ENCODE assay signal across 20 cellular contexts in the genomic region with DNA sequence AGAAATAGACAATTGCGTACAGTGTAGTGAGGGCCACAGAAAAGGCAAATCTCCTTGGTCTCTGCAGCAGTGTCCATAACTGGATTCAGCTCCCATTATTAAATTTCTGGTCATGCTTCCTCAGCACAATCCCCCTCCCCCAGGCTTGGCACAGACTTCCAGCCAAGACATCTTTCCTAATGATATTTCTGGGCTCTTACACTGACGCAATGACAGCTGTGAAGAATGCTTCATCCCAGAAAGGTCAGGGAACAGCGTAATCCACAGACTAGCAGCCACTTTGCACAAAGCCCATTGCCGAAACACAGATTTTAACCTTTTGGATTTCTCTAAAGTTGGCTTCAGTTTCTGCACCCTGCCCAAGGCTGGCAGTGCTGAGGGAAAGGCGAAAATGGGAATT.
A peak's percentile ranks its signal among the peaks of the same experiment; 100 is the strongest.
DNase-seq lines count a peak whose midpoint lies in the region; ATAC-seq and TF ChIP-seq lines count a peak whose summit lies in the region.
"Had no signal": no experiment of that assay in that cellular context is flagged by ENCODE, and none has a peak within 500 bp of the region (broad histone marks: within the 10 kb centered on the region; RNA-seq: fewer than 3 reads in every experiment).

No MANE protein-coding gene starts in this region.

- WGBS in body of pancreas, 2 donors = 83 to 89% methylated on average over 5 of the region's 5 CpGs

- ATAC-seq in GM21825 (IDR thresholded peaks at IDR 0.05; ENCODE audit: unreplicated experiment) = no peak
- ATAC-seq in body of pancreas = no peak

- no peak for TF ChIP-seq POLR2A in body of pancreas (IDR thresholded peaks at IDR 0.05)

- no peak overlapping the region for H3K4me3 ChIP-seq in fibroblast of mammary gland (ENCODE audit: control insufficient read depth, low read depth, low read length)
- no peak overlapping the region for H3K4me3 ChIP-seq in foreskin fibroblast (ENCODE audit: low read depth in 1 of 2, low read length in 2 of 2)
- H3K4me3 ChIP-seq in body of pancreas = no peak overlapping the region
- H3K4me3 ChIP-seq: BLaER1 had no signal

- peaks cover 14% of the 10 kb centered on the region for H3K4me1 ChIP-seq in body of pancreas
- H3K4me1 ChIP-seq: BLaER1 had no signal

- DNase-seq in HCEC 1CT (peak; percentile 4), SK-N-DZ (ENCODE audit: low spot score) (peak; percentile 64), fibroblast of mammary gland (ENCODE audit: low read depth) (peak; percentile 73), myocyte (ENCODE audit: low read depth) (peak; percentile 60), occipital lobe (lab: John Stamatoyannopoulos, UW) (no peak), foreskin fibroblast (no peak), body of pancreas (no peak)
- DNase-seq: CD4-positive, alpha-beta memory T cell; DMS153; GF-D8; Kasumi-1; MM.1S; NCI-H1092; NCI-H146; NCI-H2081; NCI-H2171 treated with DMSO at 0.1 percent for 48 hours; NCI-H510A treated with DMSO at 0.1 percent for 48 hours; NCI-H774 had no signal

- H3K27ac ChIP-seq in body of pancreas = no peak overlapping the region
- H3K27ac ChIP-seq: BLaER1 had no signal

- no peaks in the 10 kb centered on the region for H3K9me3 ChIP-seq in body of pancreas

- H3K36me3 ChIP-seq in body of pancreas (replicated peaks in 1 of 2; ENCODE audit: insufficient read depth in 1 of 2, low read depth in 2 of 2) = no peaks in the 10 kb centered on the region
- H3K36me3 ChIP-seq: BLaER1 had no signal

- TF ChIP-seq CTCF in fibroblast of mammary gland (conservative IDR thresholded peaks at IDR 0.05; ENCODE audit: control insufficient read depth, insufficient read depth, low read depth, low read length) = no peak
- no peak for TF ChIP-seq CTCF in foreskin fibroblast (IDR thresholded peaks at IDR 0.05; ENCODE audit: low read depth, low read length)
- TF ChIP-seq CTCF in body of pancreas (IDR thresholded peaks at IDR 0.05) = no peak

- intact Hi-C loops in body of pancreas (cut with DNase I) = no loop called here

- no peaks in the 10 kb centered on the region for H3K27me3 ChIP-seq in body of pancreas
- H3K27me3 ChIP-seq: BLaER1 had no signal

Comparison
In these comparisons a context has a peak if more than half of its experiments do, and no peak if none do; other contexts are left out.
1. DNase-seq: peak in HCEC 1CT (single experiment), SK-N-DZ (single experiment), fibroblast of mammary gland (single experiment) and myocyte (single experiment); none in occipital lobe (single experiment), foreskin fibroblast (0 of 2) and body of pancreas (0 of 4).